8 cellular contexts compared by ENCODE assay signal in genomic region chr2:9423922-9424272, GRCh38. TPM values are rescaled to one million over a fixed set of nuclear protein-coding genes. Genes with fewer than 3 reads are reported as not detected.
A peak's percentile ranks its signal among the peaks of the same experiment; 100 is the strongest.
DNase-seq lines count a peak whose midpoint lies in the region; ATAC-seq and TF ChIP-seq lines count a peak whose summit lies in the region.

No MANE protein-coding gene starts in this region.

- peak overlapping the region; percentile 84 for H3K4me2 ChIP-seq in mammary epithelial cell (ENCODE audit: insufficient read depth, low read depth, low read length)

- H3K79me2 ChIP-seq in mammary epithelial cell (ENCODE audit: insufficient read depth, low read length), result peaks cover 74% of the 10 kb centered on the region

- peak overlapping the region; percentile 100 for H3K9ac ChIP-seq in ES-I3 (ENCODE audit: low read depth, low read length)
- peak overlapping the region; percentile 90 for H3K9ac ChIP-seq in mammary epithelial cell (ENCODE audit: insufficient read depth, low read length)

- DNase-seq in NCI-H146 treated with DMSO at 0.1 percent for 48 hours (lab: John Stamatoyannopoulos, UW; ENCODE audit: unreplicated experiment) (peak; percentile 45), mammary epithelial cell (no peak), medulla oblongata (ENCODE audit: extremely low spot score) (peak; percentile 21), upper lobe of left lung (no peak), SK-N-DZ (ENCODE audit: low spot score) (no peak), retina (no peak)

- ATAC-seq in GM21529 (IDR thresholded peaks at IDR 0.05; ENCODE audit: unreplicated experiment) (peak; percentile 6), upper lobe of left lung (ENCODE audit: low FRiP score in 2 of 2) (peak in 1 of 2 donors; percentile 38)

- TF ChIP-seq CTCF in mammary epithelial cell (conservative IDR thresholded peaks at IDR 0.05 in 1 of 2, IDR thresholded peaks at IDR 0.05 in 1 of 2; ENCODE audit: extremely low read depth in 1 of 2, insufficient read depth in 1 of 2, low read depth in 1 of 2, low read length in 2 of 2) (no peak), upper lobe of left lung (IDR thresholded peaks at IDR 0.05) (no peak)

- intact Hi-C loops in mammary epithelial cell (cut with micrococcal nuclease), result loop anchor here (1.0 to 10.0 kb wide), 6 partner anchors 38 to 419 kb away; partner anchors contain the start of genes ADAM17, MBOAT2 and YWHAQ

- in situ Hi-C loops in mammary epithelial cell (cut with MboI; ENCODE audit: low sequenced_read_pairs in 2 of 2), result no loop called here

- H3K4me1 ChIP-seq in ES-I3 (ENCODE audit: insufficient read depth, low read length), result no peaks in the 10 kb centered on the region; the same call in 1 of the 2 replicates
- peaks cover 16% of the 10 kb centered on the region for H3K4me1 ChIP-seq in mammary epithelial cell (ENCODE audit: insufficient read depth, low read length)
- peaks cover 17 to 31% (median 23%) of the 10 kb centered on the region in 4 donors for H3K4me1 ChIP-seq in upper lobe of left lung

- H3K27ac ChIP-seq in mammary epithelial cell (ENCODE audit: insufficient read depth, low read depth, low read length) (peak overlapping the region; percentile 74), upper lobe of left lung (peak overlapping the region; percentile 87 to 95 (median 90))

- no TSS peak for BruUV-seq in mammary epithelial cell (replicated peaks; lab: Mats Ljungman, UMichigan)

- no peaks in the 10 kb centered on the region for H4K20me1 ChIP-seq in mammary epithelial cell (ENCODE audit: insufficient read depth, low read length)

- dilution Hi-C loops in mammary epithelial cell (cut with HindIII; ENCODE audit: low sequenced_read_pairs), result no loop called here

- H3K36me3 ChIP-seq in ES-I3 (ENCODE audit: insufficient read depth, low read length), result no peaks in the 10 kb centered on the region
- H3K36me3 ChIP-seq in mammary epithelial cell (ENCODE audit: insufficient read depth, low read length), result no peaks in the 10 kb centered on the region
- H3K36me3 ChIP-seq in upper lobe of left lung, result peaks cover 0 to 3% (median under 1%) of the 10 kb centered on the region in 4 donors

- H3K27me3 ChIP-seq in mammary epithelial cell (ENCODE audit: insufficient read depth, low read length) (no peaks in the 10 kb centered on the region), upper lobe of left lung (no peaks in the 10 kb centered on the region)

- CTCF ChIA-PET in mammary epithelial cell (lab: Charles Lee; ENCODE audit: low non-redundant PET), result no interaction called here

- no peak for TF ChIP-seq EP300 in upper lobe of left lung (IDR thresholded peaks at IDR 0.05)

- no peak for TF ChIP-seq POLR2A in upper lobe of left lung (IDR thresholded peaks at IDR 0.05)

- WGBS in mammary epithelial cell (ENCODE audit: low coverage, missing lambda C conversion rate), result 3% methylated on average over 10 of the region's 21 CpGs
- 0% methylated on average over 15 to 21 of the region's 21 CpGs for WGBS in upper lobe of left lung, 2 donors

- H3K4me3 ChIP-seq in mammary epithelial cell (replicated peaks in 1 of 3; ENCODE audit: insufficient read depth in 1 of 3, low read depth in 2 of 3, low read length in 3 of 3) (peak overlapping the region; percentile 70 to 92 (median 90)), upper lobe of left lung (peak overlapping the region; percentile 78 to 99 (median 89))

- H3K9me3 ChIP-seq in ES-I3 (ENCODE audit: control insufficient read depth, insufficient read depth, low read length), result no peaks in the 10 kb centered on the region
- H3K9me3 ChIP-seq in mammary epithelial cell (replicated peaks; ENCODE audit: insufficient read depth, low read length), result no peaks in the 10 kb centered on the region
- no peaks in the 10 kb centered on the region for H3K9me3 ChIP-seq in upper lobe of left lung

- H2AFZ ChIP-seq in mammary epithelial cell (ENCODE audit: low read depth, low read length), result peak overlapping the region; percentile 95

RNA-seq across cellular contexts. Expression of gene CPSF3, which starts 0.4 kb away (rescaled TPM):
- total RNA-seq in mammary epithelial cell (10 to 100 TPM; 38.8 to 40.7 TPM), upper lobe of left lung (10 to 100 TPM; 11.3 to 41.0 (median 22.5) TPM)
- 31.9 TPM for polyA plus RNA-seq in mammary epithelial cell
- polyA minus RNA-seq in mammary epithelial cell, result 51.6 TPM
- polyA plus RNA-seq in SK-N-DZ (2014; cell fraction: cytosol; rRNA removed), result 110 and 121 TPM in 2 replicates
- polyA plus RNA-seq in SK-N-DZ (2014; cell fraction: nucleus; rRNA removed), result 65.0 and 75.3 TPM in 2 replicates

RNA-seq across cellular contexts. Expression of gene ITGB1BP1, which starts 0.6 kb away (rescaled TPM):
- 100 to 1,000 TPM in 1 of 2 donors, 10 to 100 TPM in 1; 20.3 to 155 TPM for total RNA-seq in mammary epithelial cell
- polyA plus RNA-seq in mammary epithelial cell, result 58.1 TPM
- polyA minus RNA-seq in mammary epithelial cell, result 37.6 TPM
- total RNA-seq in upper lobe of left lung, result 10 to 100 TPM; 25.1 to 87.2 (median 39.1) TPM
- polyA plus RNA-seq in SK-N-DZ (2014; cell fraction: cytosol; rRNA removed), result 57.2 and 67.9 TPM in 2 replicates
- polyA plus RNA-seq in SK-N-DZ (2014; cell fraction: nucleus; rRNA removed), result 59.0 and 67.4 TPM in 2 replicates

RNA-seq across cellular contexts. Expression of gene IAH1, which starts 50.5 kb away (rescaled TPM):
- total RNA-seq in mammary epithelial cell (10 to 100 TPM; 26.3 to 53.1 TPM), upper lobe of left lung (10 to 100 TPM; 16.1 to 46.1 (median 39.3) TPM)
- 57.0 TPM for polyA plus RNA-seq in mammary epithelial cell
- 63.5 TPM for polyA minus RNA-seq in mammary epithelial cell
- not detected in 2 replicates for polyA plus RNA-seq in SK-N-DZ (2014; cell fraction: cytosol; rRNA removed)
- 0.18 TPM in 1 of 2 replicates, not detected in the other for polyA plus RNA-seq in SK-N-DZ (2014; cell fraction: nucleus; rRNA removed)

Comparison
In these comparisons a context has a peak if more than half of its experiments do, and no peak if none do; other contexts are left out.
1. DNase-seq: peak in NCI-H146 treated with DMSO at 0.1 percent for 48 hours (single experiment) and medulla oblongata (single experiment); none in mammary epithelial cell (single experiment), upper lobe of left lung (0 of 2), SK-N-DZ (single experiment) and retina (single experiment).